In the genomic region with DNA sequence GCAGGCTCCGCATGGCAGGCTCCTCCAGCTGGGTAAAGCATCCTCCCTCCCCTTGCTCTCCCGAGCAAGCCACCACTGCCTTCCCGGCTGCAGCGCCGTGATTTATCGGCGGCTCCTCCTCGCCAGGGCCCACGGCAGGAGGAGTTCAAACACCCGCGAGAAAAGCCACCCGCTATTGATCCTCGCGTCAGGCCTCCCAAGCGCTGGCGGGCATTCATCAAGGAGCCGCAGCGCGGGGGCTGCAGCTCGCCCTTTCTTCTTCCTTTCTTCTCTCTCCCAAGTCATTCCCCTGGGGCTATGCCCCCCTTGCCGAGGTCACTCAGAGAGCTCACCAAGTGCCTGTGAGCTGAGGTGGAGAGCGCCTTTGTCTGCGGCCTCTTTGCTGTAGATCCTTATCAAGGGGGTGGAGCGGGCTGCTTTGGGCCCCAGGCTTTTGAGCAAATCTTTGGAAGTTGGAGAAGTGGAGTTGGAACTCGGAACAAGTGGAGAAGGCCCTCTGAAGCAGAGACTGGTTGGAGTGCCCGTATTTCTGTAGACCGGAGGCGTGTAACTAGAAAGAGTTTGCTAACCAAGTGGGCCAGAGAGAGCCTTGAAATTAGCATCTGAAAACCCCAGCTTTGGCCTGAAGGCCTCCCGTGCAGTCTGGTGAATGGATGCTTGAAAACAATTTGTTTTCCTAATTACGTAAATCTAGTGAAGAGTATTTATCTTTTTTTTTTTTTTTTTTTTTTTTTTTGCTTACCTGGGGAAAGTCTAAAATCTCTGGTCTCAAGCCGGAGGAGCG, we compare ENCODE assay signal across 12 cellular contexts.
DNase-seq lines count a peak whose midpoint lies in the region; ATAC-seq, FAIRE-seq and TF ChIP-seq lines count a peak whose summit lies in the region.
"Had no signal": no experiment of that assay in that cellular context is flagged by ENCODE, and none has a peak within 500 bp of the region (broad histone marks: within the 10 kb centered on the region; RNA-seq: fewer than 3 reads in every experiment).

No MANE protein-coding gene starts in this region.

- no peak for TF ChIP-seq EP300 in suprapubic skin (IDR thresholded peaks at IDR 0.05)

- H3K9me2 ChIP-seq in PC-3 (replicated peaks; ENCODE audit: low read length), result no peaks in the 10 kb centered on the region

- WGBS in suprapubic skin, result 82% methylated on average over 31 of the region's 32 CpGs

- CTCF ChIA-PET in MCF 10A (lab: Yijun Ruan, JAX) (interaction anchor here (1.0 to 1.5 kb wide), 2 partner anchors 20 to 45 kb away, joined by 3 to 4 read pairs; no protein-coding TSS in a partner anchor), PC-3 (lab: Charles Lee) (interaction anchor here (0.5 to 0.7 kb wide), 2 partner anchors 135 to 629 kb away, joined by 4 read pairs; no protein-coding TSS in a partner anchor)

- no peak overlapping the region for H3K27ac ChIP-seq in astrocyte (ENCODE audit: low read depth, low read length)
- H3K27ac ChIP-seq in suprapubic skin, result peak overlapping the region; percentile 73
- H3K27ac ChIP-seq in PC-3 (ENCODE audit: low read length), result no peak overlapping the region

- H3K9me3 ChIP-seq in astrocyte (ENCODE audit: insufficient read depth, low read depth, low read length) (no peaks in the 10 kb centered on the region), suprapubic skin (no peaks in the 10 kb centered on the region), PC-3 (ENCODE audit: low read length) (no peaks in the 10 kb centered on the region)

- BruUV-seq in MCF 10A (replicated peaks; lab: Mats Ljungman, UMichigan) (no TSS peak), PC-3 (replicated peaks; lab: Mats Ljungman, UMichigan) (no TSS peak)

- H3F3A ChIP-seq in PC-3 (ENCODE audit: low read length, unreplicated experiment), result peaks cover 9% of the 10 kb centered on the region

- peaks cover 60% of the 10 kb centered on the region for H3K4me1 ChIP-seq in astrocyte (ENCODE audit: insufficient read depth, low read length)
- H3K4me1 ChIP-seq in suprapubic skin, result peaks cover 94% of the 10 kb centered on the region
- peaks cover 25% of the 10 kb centered on the region for H3K4me1 ChIP-seq in PC-3 (ENCODE audit: insufficient read depth, low read length)

- H3K36me3 Mint-ChIP-seq in MCF 10A (ENCODE audit: insufficient read depth, unreplicated experiment), result peaks cover 8% of the 10 kb centered on the region
- peaks cover 26% of the 10 kb centered on the region for H3K36me3 Mint-ChIP-seq in astrocyte (ENCODE audit: low read depth, unreplicated experiment)
- H3K36me3 Mint-ChIP-seq: activated naive CD8-positive, alpha-beta T cell treated with anti-CD3 and anti-CD28 coated beads, Interleukin-2, amount 10 ng/mL, durations not matched to agents 7 days and 5 days had no signal

- H3K4me1 Mint-ChIP-seq in MCF 10A (ENCODE audit: insufficient read depth, unreplicated experiment) (peaks cover 40% of the 10 kb centered on the region), astrocyte (ENCODE audit: low read depth, unreplicated experiment) (peaks cover 53% of the 10 kb centered on the region)

- ATAC-seq in GM18519 (IDR thresholded peaks at IDR 0.05; ENCODE audit: low FRiP score, unreplicated experiment) (no peak), PC-3 (no peak)

- H3K79me2 ChIP-seq in astrocyte (ENCODE audit: insufficient read depth, low read length) (peaks cover 41% of the 10 kb centered on the region), PC-3 (ENCODE audit: low read length) (0 out of 2 replicates have a peak, but pooled peaks cover 4% of the 10 kb centered on the region)

- in situ Hi-C loops in T47D (cut with HindIII; ENCODE audit: low pct_unique_long_range_greater_than_20kb, low sequenced_read_pairs), result no loop called here

- H2AFZ ChIP-seq in astrocyte (ENCODE audit: low read depth, low read length) (no peak overlapping the region), PC-3 (ENCODE audit: low read length) (no peak overlapping the region)

- no peak for TF ChIP-seq POLR2A in suprapubic skin (IDR thresholded peaks at IDR 0.05)

- H3K9me3 Mint-ChIP-seq in MCF 10A (ENCODE audit: unreplicated experiment) (no peaks in the 10 kb centered on the region), astrocyte (ENCODE audit: unreplicated experiment) (peaks cover 5% of the 10 kb centered on the region)
- H3K9me3 Mint-ChIP-seq: activated naive CD8-positive, alpha-beta T cell treated with anti-CD3 and anti-CD28 coated beads, Interleukin-2, amount 10 ng/mL, durations not matched to agents 7 days and 5 days had no signal

- H3K27me3 ChIP-seq in astrocyte (ENCODE audit: insufficient read depth, low read length) (no peaks in the 10 kb centered on the region), suprapubic skin (no peaks in the 10 kb centered on the region), PC-3 (ENCODE audit: low read length) (no peaks in the 10 kb centered on the region)

- H3K4me3 ChIP-seq in astrocyte (ENCODE audit: insufficient read depth, low read depth, low read length), result no peak overlapping the region
- no peak overlapping the region for H3K4me3 ChIP-seq in suprapubic skin
- H3K4me3 ChIP-seq in PC-3 (ENCODE audit: low read length), result no peak overlapping the region

- H3K4me2 ChIP-seq in astrocyte (ENCODE audit: low read length) (peak overlapping the region; percentile 34), PC-3 (ENCODE audit: low read length) (no peak overlapping the region)

- H3K27me3 Mint-ChIP-seq in MCF 10A (ENCODE audit: insufficient read depth, unreplicated experiment), result no peaks in the 10 kb centered on the region
- H3K27me3 Mint-ChIP-seq in astrocyte (ENCODE audit: low read depth, unreplicated experiment), result no peaks in the 10 kb centered on the region
- H3K27me3 Mint-ChIP-seq: activated naive CD8-positive, alpha-beta T cell treated with anti-CD3 and anti-CD28 coated beads, Interleukin-2, amount 10 ng/mL, durations not matched to agents 7 days and 5 days had no signal

- POLR2A ChIA-PET in MCF 10A (lab: Yijun Ruan, JAX), result no interaction called here
- POLR2A ChIA-PET in PC-3 (lab: Charles Lee; ENCODE audit: unreplicated experiment), result no interaction called here

- DNase-seq in T47D (ENCODE audit: low read depth in 1 of 2, low spot score in 1 of 2), result peak; percentile 69 to 97
- no peak for DNase-seq in MCF 10A (ENCODE audit: unreplicated experiment)
- peak; percentile 76 for DNase-seq in astrocyte (ENCODE audit: low read depth)
- peak; percentile 39 for DNase-seq in medulla oblongata (ENCODE audit: extremely low spot score)
- no peak for DNase-seq in suprapubic skin (ENCODE audit: low spot score in 2 of 2)
- no peak for DNase-seq in activated CD4-positive, alpha-beta T cell treated with anti-CD3 and anti-CD28 coated beads for 4 hours
- no peak for DNase-seq in PC-3
- DNase-seq: activated naive CD8-positive, alpha-beta T cell treated with anti-CD3 and anti-CD28 coated beads, Interleukin-2, amount 10 ng/mL, durations not matched to agents 7 days and 5 days; GF-D8; NCI-H2081 had no signal

- H3K36me3 ChIP-seq in astrocyte (ENCODE audit: insufficient read depth, low read length), result no peaks in the 10 kb centered on the region
- H3K36me3 ChIP-seq in suprapubic skin, result no peaks in the 10 kb centered on the region
- no peaks in the 10 kb centered on the region for H3K36me3 ChIP-seq in PC-3 (ENCODE audit: low read depth, low read length)

- no peak overlapping the region for H3K27ac Mint-ChIP-seq in MCF 10A (ENCODE audit: low read depth, unreplicated experiment)
- H3K27ac Mint-ChIP-seq in astrocyte (ENCODE audit: unreplicated experiment), result peak overlapping the region; percentile 75

- TF ChIP-seq CTCF in MCF 10A (IDR thresholded peaks at IDR 0.05; ENCODE audit: unreplicated experiment) (no peak), astrocyte (IDR thresholded peaks at IDR 0.05; ENCODE audit: insufficient read depth, low read depth, low read length) (no peak), suprapubic skin (IDR thresholded peaks at IDR 0.05) (no peak), PC-3 (conservative IDR thresholded peaks at IDR 0.05; ENCODE audit: low read depth, low read length) (no peak)

- H3K9ac ChIP-seq in astrocyte (ENCODE audit: low read length), result no peak overlapping the region
- no peak overlapping the region for H3K9ac ChIP-seq in PC-3 (ENCODE audit: low read length)

- peaks cover 83% of the 10 kb centered on the region for H4K20me1 ChIP-seq in astrocyte (ENCODE audit: insufficient read depth, low read length)
- no peaks in the 10 kb centered on the region for H4K20me1 ChIP-seq in PC-3 (ENCODE audit: low read length)

- H3K4me3 Mint-ChIP-seq in MCF 10A (ENCODE audit: unreplicated experiment) (no peak overlapping the region), astrocyte (ENCODE audit: unreplicated experiment) (peak overlapping the region; percentile 46)

- no peak for FAIRE-seq in astrocyte (lab: Jason Lieb, UNC)
- FAIRE-seq: keratinocyte had no signal

- intact Hi-C loops in MCF 10A (cut with micrococcal nuclease) (no loop called here), PC-3 (cut with micrococcal nuclease) (no loop called here)

Comparison
In these comparisons a context has a peak if more than half of its experiments do, and no peak if none do; other contexts are left out.
1. DNase-seq: peak in T47D (2 of 2), astrocyte (single experiment) and medulla oblongata (single experiment); none in MCF 10A (single experiment), suprapubic skin (0 of 2), activated CD4-positive, alpha-beta T cell treated with anti-CD3 and anti-CD28 coated beads for 4 hours (0 of 2) and PC-3 (single experiment).